Comparison of ENCODE assay signal across 1 cellular context in the genomic region with DNA sequence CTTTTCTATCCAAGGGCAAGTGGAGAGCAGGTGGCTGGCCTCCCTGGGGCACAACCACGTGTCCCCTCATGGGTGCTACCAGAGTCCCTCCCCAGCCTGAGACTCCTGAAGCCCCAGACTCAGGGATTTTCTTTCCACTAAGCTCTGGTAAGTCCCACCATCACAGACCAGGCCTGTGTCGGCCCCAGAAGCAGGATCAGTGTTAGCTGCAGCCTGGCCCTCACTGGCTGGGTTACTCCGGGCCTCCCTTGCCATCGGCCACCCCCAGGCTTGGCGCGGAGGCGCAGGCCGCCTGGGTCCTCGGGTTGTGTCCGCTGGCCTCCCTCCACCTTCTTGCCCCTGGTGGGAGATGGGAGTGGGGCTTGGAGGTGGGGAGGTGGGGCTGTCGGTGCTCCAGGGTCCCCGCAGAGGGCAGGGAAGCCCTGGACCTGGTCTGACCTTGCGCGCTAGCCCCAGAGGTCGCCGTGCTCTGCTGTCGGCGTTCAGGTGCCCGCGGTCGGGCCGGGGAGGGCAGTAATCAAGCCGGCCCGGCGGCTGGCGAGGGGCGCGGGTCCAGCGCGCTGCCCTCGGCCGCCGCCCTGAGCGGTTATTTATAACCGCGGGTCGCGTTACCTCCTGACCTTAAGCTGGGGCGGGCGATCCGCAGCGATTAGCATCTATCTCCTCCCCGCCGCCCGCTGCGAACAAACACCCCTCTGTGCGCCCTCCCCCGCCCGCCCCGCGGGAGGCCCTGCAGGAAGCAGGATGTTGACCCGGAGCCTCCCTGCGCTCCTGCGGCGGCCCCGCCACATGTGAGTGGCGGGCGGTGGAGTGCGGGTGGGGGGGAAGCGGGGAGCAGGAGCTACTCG.
TF ChIP-seq lines count a peak whose summit lies in the region.

No MANE protein-coding gene starts in this region.

TF ChIP-seq in HepG2, 621 proteins besides CTCF, POLR2A, EP300 and RAD21 (continued from another document and continues in another):
- TF ChIP-seq, protein P1, sequence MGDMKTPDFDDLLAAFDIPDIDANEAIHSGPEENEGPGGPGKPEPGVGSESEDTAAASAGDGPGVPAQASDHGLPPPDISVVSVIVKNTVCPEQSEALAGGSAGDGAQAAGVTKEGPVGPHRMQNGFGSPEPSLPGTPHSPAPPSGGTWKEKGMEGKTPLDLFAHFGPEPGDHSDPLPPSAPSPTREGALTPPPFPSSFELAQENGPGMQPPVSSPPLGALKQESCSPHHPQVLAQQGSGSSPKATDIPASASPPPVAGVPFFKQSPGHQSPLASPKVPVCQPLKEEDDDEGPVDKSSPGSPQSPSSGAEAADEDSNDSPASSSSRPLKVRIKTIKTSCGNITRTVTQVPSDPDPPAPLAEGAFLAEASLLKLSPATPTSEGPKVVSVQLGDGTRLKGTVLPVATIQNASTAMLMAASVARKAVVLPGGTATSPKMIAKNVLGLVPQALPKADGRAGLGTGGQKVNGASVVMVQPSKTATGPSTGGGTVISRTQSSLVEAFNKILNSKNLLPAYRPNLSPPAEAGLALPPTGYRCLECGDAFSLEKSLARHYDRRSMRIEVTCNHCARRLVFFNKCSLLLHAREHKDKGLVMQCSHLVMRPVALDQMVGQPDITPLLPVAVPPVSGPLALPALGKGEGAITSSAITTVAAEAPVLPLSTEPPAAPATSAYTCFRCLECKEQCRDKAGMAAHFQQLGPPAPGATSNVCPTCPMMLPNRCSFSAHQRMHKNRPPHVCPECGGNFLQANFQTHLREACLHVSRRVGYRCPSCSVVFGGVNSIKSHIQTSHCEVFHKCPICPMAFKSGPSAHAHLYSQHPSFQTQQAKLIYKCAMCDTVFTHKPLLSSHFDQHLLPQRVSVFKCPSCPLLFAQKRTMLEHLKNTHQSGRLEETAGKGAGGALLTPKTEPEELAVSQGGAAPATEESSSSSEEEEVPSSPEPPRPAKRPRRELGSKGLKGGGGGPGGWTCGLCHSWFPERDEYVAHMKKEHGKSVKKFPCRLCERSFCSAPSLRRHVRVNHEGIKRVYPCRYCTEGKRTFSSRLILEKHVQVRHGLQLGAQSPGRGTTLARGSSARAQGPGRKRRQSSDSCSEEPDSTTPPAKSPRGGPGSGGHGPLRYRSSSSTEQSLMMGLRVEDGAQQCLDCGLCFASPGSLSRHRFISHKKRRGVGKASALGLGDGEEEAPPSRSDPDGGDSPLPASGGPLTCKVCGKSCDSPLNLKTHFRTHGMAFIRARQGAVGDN (CRISPR knock-in tag; IDR thresholded peaks at IDR 0.05), result peak; percentile 98
- TF ChIP-seq TEAD3 (CRISPR knock-in tag; optimal IDR thresholded peaks at IDR 0.05; ENCODE audit: borderline replicate concordance) (peak; percentile 68), MZF1 (CRISPR knock-in tag; IDR thresholded peaks at IDR 0.05; ENCODE audit: borderline replicate concordance) (no peak), PRPF4 (IDR thresholded peaks at IDR 0.05; ENCODE audit: low read depth, low read length, poor library complexity, severe bottlenecking) (no peak), ZNF331 (CRISPR knock-in tag; IDR thresholded peaks at IDR 0.05) (peak; percentile 94), KIAA2018 (CRISPR knock-in tag; IDR thresholded peaks at IDR 0.05; ENCODE audit: borderline replicate concordance) (no peak; the same call in 1 of the 2 replicates), HIVEP1 (CRISPR knock-in tag; IDR thresholded peaks at IDR 0.05) (peak; percentile 97), YEATS2 (CRISPR knock-in tag; IDR thresholded peaks at IDR 0.05; ENCODE audit: borderline replicate concordance) (peak; percentile 81; the same call in 1 of the 2 replicates), PCBP1 (IDR thresholded peaks at IDR 0.05; ENCODE audit: borderline replicate concordance, low read depth, low read length) (peak; percentile 91), ZSCAN22 (CRISPR knock-in tag; IDR thresholded peaks at IDR 0.05) (peak; percentile 35), ASH2L (IDR thresholded peaks at IDR 0.05; ENCODE audit: insufficient read length, low read depth, low read length) (peak; percentile 9), BORCS8-MEF2B (CRISPR knock-in tag; IDR thresholded peaks at IDR 0.05) (no peak; the same call in 1 of the 2 replicates), CBX2 (IDR thresholded peaks at IDR 0.05; ENCODE audit: low read depth, low read length) (no peak), CBX2 (CRISPR knock-in tag; IDR thresholded peaks at IDR 0.05; ENCODE audit: low read depth) (no peak), FOXO1 (CRISPR knock-in tag; IDR thresholded peaks at IDR 0.05) (peak; percentile 94), ZNF205 (CRISPR knock-in tag; IDR thresholded peaks at IDR 0.05) (peak; percentile 87), ZNF530 (CRISPR knock-in tag; IDR thresholded peaks at IDR 0.05; ENCODE audit: low read depth) (no peak)
- TF ChIP-seq, protein P2, sequence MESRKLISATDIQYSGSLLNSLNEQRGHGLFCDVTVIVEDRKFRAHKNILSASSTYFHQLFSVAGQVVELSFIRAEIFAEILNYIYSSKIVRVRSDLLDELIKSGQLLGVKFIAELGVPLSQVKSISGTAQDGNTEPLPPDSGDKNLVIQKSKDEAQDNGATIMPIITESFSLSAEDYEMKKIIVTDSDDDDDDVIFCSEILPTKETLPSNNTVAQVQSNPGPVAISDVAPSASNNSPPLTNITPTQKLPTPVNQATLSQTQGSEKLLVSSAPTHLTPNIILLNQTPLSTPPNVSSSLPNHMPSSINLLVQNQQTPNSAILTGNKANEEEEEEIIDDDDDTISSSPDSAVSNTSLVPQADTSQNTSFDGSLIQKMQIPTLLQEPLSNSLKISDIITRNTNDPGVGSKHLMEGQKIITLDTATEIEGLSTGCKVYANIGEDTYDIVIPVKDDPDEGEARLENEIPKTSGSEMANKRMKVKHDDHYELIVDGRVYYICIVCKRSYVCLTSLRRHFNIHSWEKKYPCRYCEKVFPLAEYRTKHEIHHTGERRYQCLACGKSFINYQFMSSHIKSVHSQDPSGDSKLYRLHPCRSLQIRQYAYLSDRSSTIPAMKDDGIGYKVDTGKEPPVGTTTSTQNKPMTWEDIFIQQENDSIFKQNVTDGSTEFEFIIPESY (CRISPR knock-in tag; IDR thresholded peaks at IDR 0.05), result peak; percentile 67; the same call in 1 of the 2 replicates
- TF ChIP-seq, protein P3, sequence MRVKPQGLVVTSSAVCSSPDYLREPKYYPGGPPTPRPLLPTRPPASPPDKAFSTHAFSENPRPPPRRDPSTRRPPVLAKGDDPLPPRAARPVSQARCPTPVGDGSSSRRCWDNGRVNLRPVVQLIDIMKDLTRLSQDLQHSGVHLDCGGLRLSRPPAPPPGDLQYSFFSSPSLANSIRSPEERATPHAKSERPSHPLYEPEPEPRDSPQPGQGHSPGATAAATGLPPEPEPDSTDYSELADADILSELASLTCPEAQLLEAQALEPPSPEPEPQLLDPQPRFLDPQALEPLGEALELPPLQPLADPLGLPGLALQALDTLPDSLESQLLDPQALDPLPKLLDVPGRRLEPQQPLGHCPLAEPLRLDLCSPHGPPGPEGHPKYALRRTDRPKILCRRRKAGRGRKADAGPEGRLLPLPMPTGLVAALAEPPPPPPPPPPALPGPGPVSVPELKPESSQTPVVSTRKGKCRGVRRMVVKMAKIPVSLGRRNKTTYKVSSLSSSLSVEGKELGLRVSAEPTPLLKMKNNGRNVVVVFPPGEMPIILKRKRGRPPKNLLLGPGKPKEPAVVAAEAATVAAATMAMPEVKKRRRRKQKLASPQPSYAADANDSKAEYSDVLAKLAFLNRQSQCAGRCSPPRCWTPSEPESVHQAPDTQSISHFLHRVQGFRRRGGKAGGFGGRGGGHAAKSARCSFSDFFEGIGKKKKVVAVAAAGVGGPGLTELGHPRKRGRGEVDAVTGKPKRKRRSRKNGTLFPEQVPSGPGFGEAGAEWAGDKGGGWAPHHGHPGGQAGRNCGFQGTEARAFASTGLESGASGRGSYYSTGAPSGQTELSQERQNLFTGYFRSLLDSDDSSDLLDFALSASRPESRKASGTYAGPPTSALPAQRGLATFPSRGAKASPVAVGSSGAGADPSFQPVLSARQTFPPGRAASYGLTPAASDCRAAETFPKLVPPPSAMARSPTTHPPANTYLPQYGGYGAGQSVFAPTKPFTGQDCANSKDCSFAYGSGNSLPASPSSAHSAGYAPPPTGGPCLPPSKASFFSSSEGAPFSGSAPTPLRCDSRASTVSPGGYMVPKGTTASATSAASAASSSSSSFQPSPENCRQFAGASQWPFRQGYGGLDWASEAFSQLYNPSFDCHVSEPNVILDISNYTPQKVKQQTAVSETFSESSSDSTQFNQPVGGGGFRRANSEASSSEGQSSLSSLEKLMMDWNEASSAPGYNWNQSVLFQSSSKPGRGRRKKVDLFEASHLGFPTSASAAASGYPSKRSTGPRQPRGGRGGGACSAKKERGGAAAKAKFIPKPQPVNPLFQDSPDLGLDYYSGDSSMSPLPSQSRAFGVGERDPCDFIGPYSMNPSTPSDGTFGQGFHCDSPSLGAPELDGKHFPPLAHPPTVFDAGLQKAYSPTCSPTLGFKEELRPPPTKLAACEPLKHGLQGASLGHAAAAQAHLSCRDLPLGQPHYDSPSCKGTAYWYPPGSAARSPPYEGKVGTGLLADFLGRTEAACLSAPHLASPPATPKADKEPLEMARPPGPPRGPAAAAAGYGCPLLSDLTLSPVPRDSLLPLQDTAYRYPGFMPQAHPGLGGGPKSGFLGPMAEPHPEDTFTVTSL (CRISPR knock-in tag; IDR thresholded peaks at IDR 0.05; ENCODE audit: borderline replicate concordance), result peak; percentile 76; the same call in 1 of the 2 replicates
- TF ChIP-seq, protein P4, sequence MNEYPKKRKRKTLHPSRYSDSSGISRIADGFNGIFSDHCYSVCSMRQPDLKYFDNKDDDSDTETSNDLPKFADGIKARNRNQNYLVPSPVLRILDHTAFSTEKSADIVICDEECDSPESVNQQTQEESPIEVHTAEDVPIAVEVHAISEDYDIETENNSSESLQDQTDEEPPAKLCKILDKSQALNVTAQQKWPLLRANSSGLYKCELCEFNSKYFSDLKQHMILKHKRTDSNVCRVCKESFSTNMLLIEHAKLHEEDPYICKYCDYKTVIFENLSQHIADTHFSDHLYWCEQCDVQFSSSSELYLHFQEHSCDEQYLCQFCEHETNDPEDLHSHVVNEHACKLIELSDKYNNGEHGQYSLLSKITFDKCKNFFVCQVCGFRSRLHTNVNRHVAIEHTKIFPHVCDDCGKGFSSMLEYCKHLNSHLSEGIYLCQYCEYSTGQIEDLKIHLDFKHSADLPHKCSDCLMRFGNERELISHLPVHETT (CRISPR knock-in tag; conservative IDR thresholded peaks at IDR 0.05), result peak; percentile 91
